16 cellular contexts compared by ENCODE assay signal in the genomic region with DNA sequence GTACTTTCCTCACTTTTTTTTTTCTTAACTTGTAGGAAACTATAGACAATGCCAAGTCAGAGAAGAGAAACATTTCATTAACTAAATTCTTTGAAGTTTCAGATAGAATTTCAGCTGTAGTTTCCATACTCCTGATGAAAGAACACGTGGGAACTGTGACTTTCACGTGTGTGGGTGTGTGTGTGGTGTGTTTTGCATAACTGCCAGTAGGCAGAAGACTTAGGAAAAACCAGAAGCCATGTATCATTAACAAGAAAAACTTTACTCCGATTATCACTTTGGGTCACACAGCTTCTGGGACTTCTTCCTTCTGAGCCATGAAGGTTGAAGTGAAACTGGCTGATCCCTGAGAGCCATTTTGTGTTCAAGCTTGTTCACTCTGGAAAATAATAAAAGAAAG.
DNase-seq lines count a peak whose midpoint lies in the region; ATAC-seq and TF ChIP-seq lines count a peak whose summit lies in the region.
"Had no signal": no experiment of that assay in that cellular context is flagged by ENCODE, and none has a peak within 500 bp of the region (broad histone marks: within the 10 kb centered on the region; RNA-seq: fewer than 3 reads in every experiment).

No MANE protein-coding gene starts in this region.

- H3K27ac Mint-ChIP-seq in natural killer cell, result no peak overlapping the region

- DNase-seq in fibroblast of gingiva (ENCODE audit: low read depth) (peak; percentile 4), AG20443 (ENCODE audit: low spot score) (no peak), SW 1271 (lab: John Stamatoyannopoulos, UW) (no peak), left cardiac atrium (no peak), natural killer cell (no peak)
- DNase-seq: activated CD4-positive, CD25-positive, alpha-beta regulatory T cell; Calu3; cortex of kidney; GDM1; Kasumi-1; Peyer's patch; T-helper 1 cell; transverse colon had no signal

- ATAC-seq in GM18508 (IDR thresholded peaks at IDR 0.05; ENCODE audit: insufficient read depth, unreplicated experiment), result peak; percentile 54
- peak; percentile 49 for ATAC-seq in GM21825 (IDR thresholded peaks at IDR 0.05; ENCODE audit: unreplicated experiment)
- ATAC-seq in HG03159 (IDR thresholded peaks at IDR 0.05; ENCODE audit: unreplicated experiment), result peak; percentile 38
- ATAC-seq in left cardiac atrium, result no peak
- ATAC-seq in natural killer cell, result no peak

- H3K36me3 Mint-ChIP-seq in natural killer cell, result peaks cover 6% of the 10 kb centered on the region

- H3K4me3 Mint-ChIP-seq in natural killer cell, result no peak overlapping the region

- intact Hi-C loops in left cardiac atrium (cut with DNase I), result no loop called here
- intact Hi-C loops in natural killer cell (cut with micrococcal nuclease), result no loop called here

- no peaks in the 10 kb centered on the region for H3K27me3 Mint-ChIP-seq in natural killer cell (ENCODE audit: low read depth in 2 of 2)

- no peaks in the 10 kb centered on the region for H3K4me1 Mint-ChIP-seq in natural killer cell

- peaks cover 4 to 7% of the 10 kb centered on the region in 2 donors for H3K9me3 Mint-ChIP-seq in natural killer cell

- no peak for TF ChIP-seq CTCF in natural killer cell (IDR thresholded peaks at IDR 0.05)

Comparison
In these comparisons a context has a peak if more than half of its experiments do, and no peak if none do; other contexts are left out.
1. ATAC-seq: peak in GM18508 (single experiment), GM21825 (single experiment) and HG03159 (single experiment); none in left cardiac atrium (0 of 2) and natural killer cell (0 of 3).